ENCODE assay signal across 17 cellular contexts in the genomic region with DNA sequence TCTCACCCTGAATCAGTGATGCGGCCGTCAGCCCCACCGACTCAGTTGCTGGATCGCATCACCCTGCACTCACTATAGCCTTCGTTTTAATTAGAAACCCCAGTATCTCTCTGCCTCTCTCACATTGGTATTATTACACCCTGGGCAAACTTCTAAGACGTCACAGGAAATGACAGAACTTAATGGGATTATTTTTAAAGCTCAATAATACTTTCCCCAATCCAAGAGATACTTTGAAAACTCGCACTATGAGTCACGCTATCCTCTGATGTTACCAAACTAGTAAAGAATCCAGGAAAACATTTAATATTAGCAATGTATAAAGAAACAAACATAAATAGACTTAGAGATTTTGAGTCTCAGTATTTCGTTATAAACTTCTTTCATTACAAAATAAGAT.
"Had no signal": no experiment of that assay in that cellular context is flagged by ENCODE, and none has a peak within 500 bp of the region (broad histone marks: within the 10 kb centered on the region; RNA-seq: fewer than 3 reads in every experiment).

No MANE protein-coding gene starts in this region.

- H3K27me3 ChIP-seq: ascending aorta, breast epithelium, right atrium auricular region, suprapubic skin, transverse colon, vagina had no signal

- H3K9me3 ChIP-seq: ascending aorta, breast epithelium, lower lobe of right lung, right atrium auricular region, suprapubic skin, transverse colon, vagina had no signal

- H3K4me3 ChIP-seq: ascending aorta, breast epithelium, lower lobe of right lung, right atrium auricular region, suprapubic skin, transverse colon, vagina had no signal

- H3K27ac ChIP-seq: ascending aorta, breast epithelium, lower lobe of right lung, right atrium auricular region, suprapubic skin, transverse colon, vagina had no signal

- ATAC-seq: activated T-cell treated with anti-CD3 and anti-CD28 coated beads, Interleukin-2, amount 50 U/mL, for 72 hours; left colon; lower lobe of right lung had no signal

- H3K4me1 ChIP-seq: ascending aorta, breast epithelium, lower lobe of right lung, right atrium auricular region, suprapubic skin, transverse colon, vagina had no signal

- DNase-seq: activated CD4-positive, alpha-beta T cell treated with anti-CD3 and anti-CD28 coated beads, Interleukin-2, amount 10 ng/mL, durations not matched to agents 7 days and 5 days; activated effector memory CD4-positive, alpha-beta T cell treated with anti-CD3 and anti-CD28 coated beads, Interleukin-2, amount 50 U/mL, for 16 hours; activated naive CD4-positive, alpha-beta T cell treated with anti-CD3 and anti-CD28 coated beads, Interleukin-2, amount 50 U/mL, for 16 hours; activated T-cell treated with anti-CD3 and anti-CD28 coated beads, Interleukin-2, amount 50 U/mL, for 72 hours; cerebellar nuclear complex; cortex of kidney; effector CD4-positive, alpha-beta T cell; islet precursor cell; left colon; lower lobe of right lung; midbrain; transverse colon had no signal
